ENCODE assay signal across 21 cellular contexts in genomic region chr10:1203704-1204103, GRCh38.
"Had no signal": no experiment of that assay in that cellular context is flagged by ENCODE, and none has a peak within 500 bp of the region (broad histone marks: within the 10 kb centered on the region; RNA-seq: fewer than 3 reads in every experiment).

No MANE protein-coding gene starts in this region.

- H3K9me3 Mint-ChIP-seq: memory B cell; natural killer cell treated with Interleukin-12 subunit alpha and Interleukin-12 subunit beta and Interleukin-15 and Interleukin-18, amount 100 ng/mL, for 72 hours had no signal

- H3K4me3 Mint-ChIP-seq: memory B cell; natural killer cell treated with Interleukin-12 subunit alpha and Interleukin-12 subunit beta and Interleukin-15 and Interleukin-18, amount 100 ng/mL, for 72 hours; neural progenitor cell had no signal

- H3K4me2 ChIP-seq: neural progenitor cell had no signal

- ATAC-seq: heart right ventricle; left cardiac atrium; lower lobe of right lung; natural killer cell treated with Interleukin-12 subunit alpha and Interleukin-12 subunit beta and Interleukin-15 and Interleukin-18, amount 100 ng/mL, for 72 hours; psoas muscle had no signal

- H3K4me3 ChIP-seq: coronary artery, heart right ventricle, left ventricle myocardium inferior, lower lobe of right lung, neural progenitor cell, psoas muscle, sigmoid colon, skin epidermis, stomach, tibial artery had no signal

- H3K27ac ChIP-seq: coronary artery, heart right ventricle, left ventricle myocardium inferior, lower lobe of right lung, neural progenitor cell, psoas muscle, sigmoid colon, skin epidermis, stomach, tibial artery had no signal

- H3K9me3 ChIP-seq: heart right ventricle, left ventricle myocardium inferior, lower lobe of right lung, psoas muscle, sigmoid colon, stomach, tibial artery had no signal

- H3K9ac ChIP-seq: neural progenitor cell had no signal

- H3K4me1 Mint-ChIP-seq: memory B cell had no signal

- H3K36me3 Mint-ChIP-seq: memory B cell; natural killer cell treated with Interleukin-12 subunit alpha and Interleukin-12 subunit beta and Interleukin-15 and Interleukin-18, amount 100 ng/mL, for 72 hours; neural progenitor cell had no signal

- FAIRE-seq: keratinocyte had no signal

- DNase-seq: effector CD8-positive, alpha-beta T cell; foreskin melanocyte; heart right ventricle; hypothalamus; left cardiac atrium; left ventricle myocardium inferior; lower lobe of right lung; midbrain; occipital lobe; psoas muscle; sigmoid colon; stimulated activated CD4-positive, alpha-beta T cell treated with anti-CD3 and anti-CD28 coated beads, Interleukin-12 subunit alpha, Interleukin-12 subunit beta, amount 100 ng/mL, for 4 hours; stimulated activated naive CD4-positive, alpha-beta T cell; tibial artery had no signal

- H2AFZ ChIP-seq: neural progenitor cell had no signal

- H3K27ac Mint-ChIP-seq: memory B cell; natural killer cell treated with Interleukin-12 subunit alpha and Interleukin-12 subunit beta and Interleukin-15 and Interleukin-18, amount 100 ng/mL, for 72 hours; neural progenitor cell had no signal

- H3K27me3 ChIP-seq: neural progenitor cell had no signal

- H3K27me3 Mint-ChIP-seq: memory B cell had no signal

- H3K4me1 ChIP-seq: heart right ventricle, left ventricle myocardium inferior, lower lobe of right lung, psoas muscle, sigmoid colon, stomach, tibial artery had no signal

- H3K36me3 ChIP-seq: heart right ventricle, left ventricle myocardium inferior, lower lobe of right lung, neural progenitor cell, sigmoid colon, stomach, tibial artery had no signal
